In the genomic region with DNA sequence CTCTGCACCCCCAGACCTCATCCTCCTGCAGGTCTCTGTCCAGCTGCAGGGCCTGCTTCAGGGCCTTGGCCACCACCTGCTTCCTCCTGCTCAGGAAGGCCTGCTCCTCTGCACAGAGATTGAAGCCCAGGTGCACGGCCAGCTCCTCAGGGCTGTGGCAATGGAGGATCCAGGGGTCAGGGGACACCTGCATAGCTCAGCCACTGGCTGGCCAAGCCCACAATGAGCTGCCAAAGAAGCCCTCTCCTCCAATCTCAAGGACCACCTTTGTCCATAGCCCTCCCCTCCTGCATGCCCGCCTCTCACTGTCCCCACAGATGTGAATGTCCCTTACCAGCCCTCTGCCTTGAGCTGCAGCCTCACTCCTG, we compare ENCODE assay signal across 16 cellular contexts. TPM values are rescaled to one million over a fixed set of nuclear protein-coding genes. Genes with fewer than 3 reads are reported as not detected.
DNase-seq lines count a peak whose midpoint lies in the region; ATAC-seq and TF ChIP-seq lines count a peak whose summit lies in the region.
"Had no signal": no experiment of that assay in that cellular context is flagged by ENCODE, and none has a peak within 500 bp of the region (broad histone marks: within the 10 kb centered on the region; RNA-seq: fewer than 3 reads in every experiment).

No MANE protein-coding gene starts in this region.

- no peaks in the 10 kb centered on the region for H3K27me3 ChIP-seq in BLaER1 treated with 17β-estradiol and CSF1 and Interleukin-3, amounts not matched to agents 10 nM and 100 nM
- H3K27me3 ChIP-seq in RWPE2 (ENCODE audit: insufficient read depth, poor library complexity, severe bottlenecking) (no peaks in the 10 kb centered on the region), neuronal stem cell (ENCODE audit: control insufficient read depth in 3 of 3, insufficient read depth in 3 of 3, low read depth in 1 of 3, low read length in 3 of 3) (peaks cover 0 to 58% (median 2%) of the 10 kb centered on the region in 3 experiments), transverse colon (no peaks in the 10 kb centered on the region)
- H3K27me3 ChIP-seq: BE2C had no signal

- peak overlapping the region; percentile 67 for H3K18ac ChIP-seq in neuronal stem cell (ENCODE audit: low read length)

- H2BK15ac ChIP-seq in neuronal stem cell (ENCODE audit: low read length), result no peak overlapping the region

- H4K8ac ChIP-seq in neuronal stem cell (ENCODE audit: low read depth, low read length), result no peak overlapping the region

- no peak overlapping the region for H2BK5ac ChIP-seq in neuronal stem cell (ENCODE audit: low read length)

- in situ Hi-C loops in transverse colon (cut with MboI; ENCODE audit: low pct_ligation_motif_present in 1 of 4, low pct_unique_long_range_greater_than_20kb in 1 of 4, low sequenced_read_pairs in 3 of 4), result no loop called here

- H3K4me3 ChIP-seq in BLaER1 treated with 17β-estradiol and CSF1 and Interleukin-3, amounts not matched to agents 10 nM and 100 nM, result no peak overlapping the region
- no peak overlapping the region for H3K4me3 ChIP-seq in RWPE2 (ENCODE audit: severe bottlenecking)
- no peak overlapping the region for H3K4me3 ChIP-seq in neuronal stem cell (ENCODE audit: low read length in 2 of 2)
- H3K4me3 ChIP-seq in transverse colon, result no peak overlapping the region
- H3K4me3 ChIP-seq: A549 had no signal

- H3K14ac ChIP-seq in neuronal stem cell (ENCODE audit: low read length), result no peak overlapping the region

- TF ChIP-seq POLR2A in transverse colon (IDR thresholded peaks at IDR 0.05), result no peak

- H3K4me1 ChIP-seq in BLaER1 treated with 17β-estradiol and CSF1 and Interleukin-3, amounts not matched to agents 10 nM and 100 nM, result peaks cover 7 to 26% (median 19%) of the 10 kb centered on the region in 10 experiments
- H3K4me1 ChIP-seq in RWPE2 (ENCODE audit: insufficient read depth, poor library complexity, severe bottlenecking), result peaks cover 19% of the 10 kb centered on the region
- H3K4me1 ChIP-seq in neuronal stem cell (ENCODE audit: control insufficient read depth in 2 of 2, insufficient read depth in 1 of 2, low read depth in 1 of 2, low read length in 2 of 2), result peaks cover 8 to 20% of the 10 kb centered on the region in 2 donors
- peaks cover 0 to 9% (median 6%) of the 10 kb centered on the region in 4 donors for H3K4me1 ChIP-seq in transverse colon
- H3K4me1 ChIP-seq: A549, BE2C had no signal

- no peak for TF ChIP-seq EP300 in transverse colon (IDR thresholded peaks at IDR 0.05; ENCODE audit: low read depth)

- H3K36me3 ChIP-seq in BLaER1 treated with 17β-estradiol and CSF1 and Interleukin-3, amounts not matched to agents 10 nM and 100 nM, result no peaks in the 10 kb centered on the region
- H3K36me3 ChIP-seq in RWPE2 (ENCODE audit: low read depth), result no peaks in the 10 kb centered on the region
- no peaks in the 10 kb centered on the region for H3K36me3 ChIP-seq in neuronal stem cell (replicated peaks in 1 of 2; ENCODE audit: control insufficient read depth in 2 of 2, insufficient read depth in 2 of 2, low read length in 2 of 2)
- H3K36me3 ChIP-seq in transverse colon, result no peaks in the 10 kb centered on the region
- H3K36me3 ChIP-seq: BE2C had no signal

- peak overlapping the region; percentile 36 for H2AK5ac ChIP-seq in neuronal stem cell (ENCODE audit: low read depth, low read length)

- intact Hi-C loops in transverse colon (cut with DNase I; ENCODE audit: low total_unique reads), result no loop called here

- no peak overlapping the region for H3K4ac ChIP-seq in neuronal stem cell (ENCODE audit: low read length)

- no peak overlapping the region for H3K27ac ChIP-seq in BLaER1 treated with 17β-estradiol and CSF1 and Interleukin-3, amounts not matched to agents 10 nM and 100 nM
- H3K27ac ChIP-seq in RWPE2 (ENCODE audit: poor library complexity, severe bottlenecking) (no peak overlapping the region), neuronal stem cell (replicated peaks; ENCODE audit: low read length) (no peak overlapping the region), transverse colon (no peak overlapping the region)
- H3K27ac ChIP-seq: A549 had no signal

- WGBS in neuronal stem cell (ENCODE audit: extremely low coverage in 2 of 2, insufficient read length in 2 of 2, insufficient replicate concordance in 1 of 2), 2 donors, result no CpG with 5 or more reads among the region's 2 CpGs
- 75 to 83% methylated on average over 1 to 2 of the region's 2 CpGs for WGBS in transverse colon (ENCODE audit: low coverage in 1 of 2), 2 donors

- DNase-seq in RWPE2 (ENCODE audit: low spot score), result peak; percentile 59
- no peak for DNase-seq in neuronal stem cell (ENCODE audit: low spot score)
- peak; percentile 3 for DNase-seq in transverse colon
- DNase-seq in NCI-H1105 treated with DMSO at 0.1 percent for 48 hours (lab: John Stamatoyannopoulos, UW), result no peak
- DNase-seq in activated gamma-delta T cell (lab: John Stamatoyannopoulos, UW), result no peak
- DNase-seq: BE2C; Caco-2; CD8-positive, alpha-beta memory T cell; DMS53; GF-D8 had no signal

- H3K4me2 ChIP-seq in BLaER1 treated with 17β-estradiol and CSF1 and Interleukin-3, amounts not matched to agents 10 nM and 100 nM, result peak overlapping the region in 8 of 11 experiments; percentile 4 to 53 (median 40); a peak in 13 of 22 replicates
- no peak overlapping the region for H3K4me2 ChIP-seq in neuronal stem cell (ENCODE audit: insufficient read depth, low read length, poor library complexity, severe bottlenecking)
- H3K4me2 ChIP-seq: A549 had no signal

- TF ChIP-seq CTCF in RWPE2 (IDR thresholded peaks at IDR 0.05; ENCODE audit: poor library complexity, severe bottlenecking), result no peak
- TF ChIP-seq CTCF in transverse colon (IDR thresholded peaks at IDR 0.05), result no peak

- H2AFZ ChIP-seq in neuronal stem cell (ENCODE audit: low read length), result no peak overlapping the region

- no peak overlapping the region for H3K9ac ChIP-seq in BLaER1 treated with 17β-estradiol and CSF1 and Interleukin-3, amounts not matched to agents 10 nM and 100 nM
- no peak overlapping the region for H3K9ac ChIP-seq in neuronal stem cell (ENCODE audit: low read depth, low read length, poor library complexity)

- no peak overlapping the region for H4K91ac ChIP-seq in neuronal stem cell (ENCODE audit: low read depth, low read length, poor library complexity)

- H3K23ac ChIP-seq in neuronal stem cell (ENCODE audit: low read depth, low read length, poor library complexity), result peak overlapping the region; percentile 15

- ATAC-seq in RWPE2 (ENCODE audit: low read depth) (no peak), HG03097 (IDR thresholded peaks at IDR 0.05; ENCODE audit: low FRiP score, unreplicated experiment) (no peak)
- ATAC-seq: A549, HCT116 had no signal

- no peaks in the 10 kb centered on the region for H3K9me3 ChIP-seq in BLaER1 treated with 17β-estradiol and CSF1 and Interleukin-3, amounts not matched to agents 10 nM and 100 nM (replicated peaks in 1 of 11)
- H3K9me3 ChIP-seq in RWPE2 (ENCODE audit: severe bottlenecking) (no peaks in the 10 kb centered on the region), neuronal stem cell (replicated peaks in 1 of 2; ENCODE audit: control insufficient read depth in 2 of 2, insufficient read depth in 1 of 2, low read depth in 1 of 2, low read length in 2 of 2) (no peaks in the 10 kb centered on the region), transverse colon (no peaks in the 10 kb centered on the region)
- H3K9me3 ChIP-seq: A549, BE2C, Caco-2 had no signal

- no peak overlapping the region for H2BK120ac ChIP-seq in neuronal stem cell (ENCODE audit: low read depth, low read length)

- H3K79me1 ChIP-seq in neuronal stem cell (ENCODE audit: low read depth, low read length), result no peaks in the 10 kb centered on the region

- no peak overlapping the region for H2BK12ac ChIP-seq in neuronal stem cell (ENCODE audit: low read length)

- peaks cover 0 to 5% (median 0%) of the 10 kb centered on the region in 11 experiments; a peak in 1 of 22 replicates for H4K20me1 ChIP-seq in BLaER1 treated with 17β-estradiol and CSF1 and Interleukin-3, amounts not matched to agents 10 nM and 100 nM

RNA-seq across cellular contexts. Expression of a gene that starts 12.9 kb away (rescaled TPM):
- 0.03 TPM for polyA plus RNA-seq in neuronal stem cell (2013, experiment 1 of 2)
- 0.07 TPM for polyA plus RNA-seq in neuronal stem cell (2013, experiment 2 of 2)
- total RNA-seq in transverse colon, result under 1 TPM in 1 of 4 donors, not detected in 3; 0.16 TPM
- total RNA-seq: Caco-2; CD8-positive, alpha-beta memory T cell; H4 had no signal
- polyA plus RNA-seq: A549; AG04450; CD8-positive, alpha-beta memory T cell had no signal

Comparison
In these comparisons a context has a peak if more than half of its experiments do, and no peak if none do; other contexts are left out.
1. DNase-seq: peak in RWPE2 (single experiment) and transverse colon (single experiment); none in neuronal stem cell (single experiment), NCI-H1105 treated with DMSO at 0.1 percent for 48 hours (single experiment) and activated gamma-delta T cell (single experiment).